13 cellular contexts compared by ENCODE assay signal in genomic region chr22:19036523-19037273, GRCh38.
DNase-seq lines count a peak whose midpoint lies in the region; ATAC-seq and TF ChIP-seq lines count a peak whose summit lies in the region.
"Had no signal": no experiment of that assay in that cellular context is flagged by ENCODE, and none has a peak within 500 bp of the region (broad histone marks: within the 10 kb centered on the region; RNA-seq: fewer than 3 reads in every experiment).

No MANE protein-coding gene starts in this region.

- POLR2A ChIA-PET in IMR-90 (lab: Charles Lee; ENCODE audit: unreplicated experiment), result no interaction called here
- POLR2A ChIA-PET in naive thymus-derived CD4-positive, alpha-beta T cell (lab: Charles Lee), result no interaction called here

- peaks cover 12% of the 10 kb centered on the region for H3K36me3 Mint-ChIP-seq in chondrocyte (ENCODE audit: low read depth)
- H3K36me3 Mint-ChIP-seq in naive thymus-derived CD4-positive, alpha-beta T cell, result peaks cover 0 to 18% (median 2%) of the 10 kb centered on the region in 5 donors

- no peak for DNase-seq in DND-41
- DNase-seq in IMR-90, result peak; percentile 11
- no peak for DNase-seq in chondrocyte (ENCODE audit: low spot score)
- peak; percentile 29 to 47 (median 47) for DNase-seq in right lobe of liver
- DNase-seq in NCI-H1930 (lab: John Stamatoyannopoulos, UW), result no peak
- no peak for DNase-seq in naive thymus-derived CD4-positive, alpha-beta T cell
- DNase-seq: activated CD4-positive, alpha-beta T cell treated with anti-CD3 and anti-CD28 coated beads, Interleukin-2, amount 10 ng/mL, durations not matched to agents 7 days and 5 days; activated naive CD4-positive, alpha-beta T cell treated with anti-CD3 and anti-CD28 coated beads, Interleukin-2, amount 10 ng/mL, durations not matched to agents 7 days and 5 days; DMS79 treated with DMSO at 0.1 percent for 48 hours had no signal

- TF ChIP-seq RAD21 in IMR-90 (IDR thresholded peaks at IDR 0.05; ENCODE audit: low read length), result no peak

- H3K18ac ChIP-seq in IMR-90 (ENCODE audit: low read depth, low read length), result no peak overlapping the region

- H3K9me3 ChIP-seq in DND-41 (ENCODE audit: insufficient read depth, low read length, severe bottlenecking) (no peaks in the 10 kb centered on the region), IMR-90 (ENCODE audit: control insufficient read depth, insufficient read depth, low read length) (no peaks in the 10 kb centered on the region), right lobe of liver (no peaks in the 10 kb centered on the region)
- H3K9me3 ChIP-seq in naive thymus-derived CD4-positive, alpha-beta T cell (ENCODE audit: control insufficient read depth in 2 of 3, low read length in 3 of 3), result no peaks in the 10 kb centered on the region

- no peak for TF ChIP-seq POLR2A in IMR-90 (IDR thresholded peaks at IDR 0.05; ENCODE audit: low read depth, low read length)
- no peak for TF ChIP-seq POLR2A in right lobe of liver (IDR thresholded peaks at IDR 0.05)

- H4K20me1 ChIP-seq in DND-41 (ENCODE audit: insufficient read depth, low read length) (peaks cover 19% of the 10 kb centered on the region), IMR-90 (ENCODE audit: insufficient read depth, low read length) (peaks cover 17% of the 10 kb centered on the region; the same call in 1 of the 2 replicates)

- H3K79me2 ChIP-seq in DND-41 (ENCODE audit: insufficient read depth, low read length), result no peaks in the 10 kb centered on the region

- no peaks in the 10 kb centered on the region for H3K9me1 ChIP-seq in IMR-90 (ENCODE audit: insufficient read depth, low read length)

- 83% methylated on average over 9 of the region's 17 CpGs; no CpG with 5 or more reads in 1 of the 2 experiments for WGBS in IMR-90 (ENCODE audit: extremely low coverage in 2 of 2, insufficient read length in 1 of 2), 2 experiments
- WGBS in right lobe of liver (ENCODE audit: insufficient coverage, low coverage, low lambda C conversion rate, missing lambda C conversion rate), result 23% methylated on average over 2 of the region's 17 CpGs

- H3K4ac ChIP-seq in IMR-90 (ENCODE audit: low read depth, low read length), result no peak overlapping the region

- H3K9me3 Mint-ChIP-seq in chondrocyte (ENCODE audit: low read depth), result no peaks in the 10 kb centered on the region
- H3K9me3 Mint-ChIP-seq in naive thymus-derived CD4-positive, alpha-beta T cell, result peaks cover 0 to 6% (median 0%) of the 10 kb centered on the region in 11 donors
- H3K9me3 Mint-ChIP-seq: activated CD4-positive, alpha-beta T cell treated with anti-CD3 and anti-CD28 coated beads, Interleukin-2, amount 10 ng/mL, durations not matched to agents 7 days and 5 days; activated naive CD4-positive, alpha-beta T cell treated with anti-CD3 and anti-CD28 coated beads, Interleukin-2, amount 10 ng/mL, durations not matched to agents 7 days and 5 days; dendritic cell treated with granulocyte-macrophage colony-stimulating factor and Interleukin-4, amounts not matched to agents 40 ng/mL and 50 ng/mL, for 4 days had no signal

- no peak overlapping the region for H3K27ac ChIP-seq in DND-41 (ENCODE audit: low read length)
- H3K27ac ChIP-seq in IMR-90 (ENCODE audit: insufficient read depth, low read length), result no peak overlapping the region
- H3K27ac ChIP-seq in right lobe of liver, result no peak overlapping the region
- no peak overlapping the region for H3K27ac ChIP-seq in naive thymus-derived CD4-positive, alpha-beta T cell (ENCODE audit: low read depth, low read length)
- H3K27ac ChIP-seq: skin epidermis had no signal

- in situ Hi-C loops in IMR-90 (cut with MboI; ENCODE audit: low sequenced_read_pairs), result no loop called here

- no peak overlapping the region for H4K5ac ChIP-seq in IMR-90 (ENCODE audit: low read depth, low read length)

- no peaks in the 10 kb centered on the region for H3K27me3 ChIP-seq in DND-41 (ENCODE audit: insufficient read depth, low read length, poor library complexity)
- no peaks in the 10 kb centered on the region for H3K27me3 ChIP-seq in IMR-90 (ENCODE audit: control insufficient read depth, insufficient read depth, low read length)
- H3K27me3 ChIP-seq in right lobe of liver, result no peaks in the 10 kb centered on the region
- no peaks in the 10 kb centered on the region for H3K27me3 ChIP-seq in naive thymus-derived CD4-positive, alpha-beta T cell (ENCODE audit: control insufficient read depth in 2 of 2, insufficient read depth in 2 of 2, low read length in 2 of 2)

- H2BK20ac ChIP-seq in IMR-90 (ENCODE audit: low read depth, low read length), result no peak overlapping the region

- H3K9ac ChIP-seq in DND-41 (ENCODE audit: low read depth, low read length) (no peak overlapping the region), IMR-90 (ENCODE audit: low read depth, low read length) (no peak overlapping the region)

- ATAC-seq in DND-41 (ENCODE audit: insufficient read depth, low read depth) (0 out of 3 replicates have a peak, but pooled peaks have one; percentile 5), IMR-90 (ENCODE audit: low read depth) (peak; percentile 33), right lobe of liver (peak; percentile 28 to 48 (median 44)), HG03378 (IDR thresholded peaks at IDR 0.05; ENCODE audit: unreplicated experiment) (no peak), HG03442 (IDR thresholded peaks at IDR 0.05; ENCODE audit: unreplicated experiment) (no peak)
- no peak for ATAC-seq in naive thymus-derived CD4-positive, alpha-beta T cell

- H3K23ac ChIP-seq in IMR-90 (ENCODE audit: low read depth, low read length), result no peak overlapping the region

- no peak overlapping the region for H2AK5ac ChIP-seq in IMR-90 (ENCODE audit: low read depth, low read length)

- no peak overlapping the region for H3K56ac ChIP-seq in IMR-90 (ENCODE audit: extremely low read depth, insufficient read depth, low read length)

- H2AFZ ChIP-seq in DND-41 (ENCODE audit: low read depth, low read length), result no peak overlapping the region
- H2AFZ ChIP-seq in IMR-90 (replicated peaks; ENCODE audit: low read length, poor library complexity), result no peak overlapping the region

- H3K4me1 ChIP-seq in DND-41 (ENCODE audit: insufficient read depth, low read length) (no peaks in the 10 kb centered on the region), IMR-90 (ENCODE audit: control insufficient read depth, insufficient read depth, low read length) (no peaks in the 10 kb centered on the region), right lobe of liver (no peaks in the 10 kb centered on the region)
- H3K4me1 ChIP-seq in naive thymus-derived CD4-positive, alpha-beta T cell (ENCODE audit: control insufficient read depth in 2 of 2, insufficient read depth in 2 of 2, low read length in 2 of 2), result no peaks in the 10 kb centered on the region

- no peaks in the 10 kb centered on the region; a peak in 1 of 4 replicates for H3K79me1 ChIP-seq in IMR-90 (ENCODE audit: low read depth in 1 of 2, low read length in 2 of 2)

- H3K36me3 ChIP-seq in DND-41 (ENCODE audit: insufficient read depth, low read length), result peaks cover 44% of the 10 kb centered on the region
- peaks cover 25% of the 10 kb centered on the region for H3K36me3 ChIP-seq in IMR-90 (ENCODE audit: control insufficient read depth, insufficient read depth, low read length)
- H3K36me3 ChIP-seq in right lobe of liver, result peaks cover 0 to 22% (median 9%) of the 10 kb centered on the region in 4 donors
- H3K36me3 ChIP-seq in naive thymus-derived CD4-positive, alpha-beta T cell (ENCODE audit: control insufficient read depth in 2 of 3, insufficient read depth in 3 of 3, low read length in 3 of 3), result peaks cover 0 to 51% (median 5%) of the 10 kb centered on the region in 3 experiments

- BruUV-seq in IMR-90 (replicated peaks; lab: Mats Ljungman, UMichigan), result TSS peak; percentile 59

- no peak overlapping the region for H2BK120ac ChIP-seq in IMR-90 (ENCODE audit: low read depth, low read length)

- H4K91ac ChIP-seq in IMR-90 (ENCODE audit: insufficient read depth, low read depth, low read length), result no peak overlapping the region

- dilution Hi-C loops in IMR-90 (cut with HindIII; ENCODE audit: low sequenced_read_pairs, unreplicated experiment), result no loop called here

- no peak overlapping the region for H3K27ac Mint-ChIP-seq in chondrocyte (ENCODE audit: unreplicated experiment)
- peak overlapping the region in 1 of 9 donors; percentile 6 for H3K27ac Mint-ChIP-seq in naive thymus-derived CD4-positive, alpha-beta T cell
- H3K27ac Mint-ChIP-seq: activated CD4-positive, alpha-beta T cell treated with anti-CD3 and anti-CD28 coated beads, Interleukin-2, amount 10 ng/mL, durations not matched to agents 7 days and 5 days; activated naive CD4-positive, alpha-beta T cell treated with anti-CD3 and anti-CD28 coated beads, Interleukin-2, amount 10 ng/mL, durations not matched to agents 7 days and 5 days; dendritic cell treated with granulocyte-macrophage colony-stimulating factor and Interleukin-4, amounts not matched to agents 40 ng/mL and 50 ng/mL, for 4 days had no signal

- H3K4me3 Mint-ChIP-seq in chondrocyte (ENCODE audit: unreplicated experiment), result no peak overlapping the region
- peak overlapping the region in 1 of 10 donors; percentile 8 for H3K4me3 Mint-ChIP-seq in naive thymus-derived CD4-positive, alpha-beta T cell
- H3K4me3 Mint-ChIP-seq: activated CD4-positive, alpha-beta T cell treated with anti-CD3 and anti-CD28 coated beads, Interleukin-2, amount 10 ng/mL, durations not matched to agents 7 days and 5 days; activated naive CD4-positive, alpha-beta T cell treated with anti-CD3 and anti-CD28 coated beads, Interleukin-2, amount 10 ng/mL, durations not matched to agents 7 days and 5 days; dendritic cell treated with granulocyte-macrophage colony-stimulating factor and Interleukin-4, amounts not matched to agents 40 ng/mL and 50 ng/mL, for 4 days had no signal

- no peak overlapping the region for H3K4me3 ChIP-seq in DND-41 (ENCODE audit: low read depth in 1 of 2, low read length in 2 of 2)
- H3K4me3 ChIP-seq in IMR-90 (ENCODE audit: insufficient read depth, low read depth, low read length), result no peak overlapping the region
- H3K4me3 ChIP-seq in right lobe of liver, result no peak overlapping the region
- H3K4me3 ChIP-seq in naive thymus-derived CD4-positive, alpha-beta T cell (ENCODE audit: low read length), result no peak overlapping the region
- H3K4me3 ChIP-seq: skin epidermis had no signal

- no peak overlapping the region for H3K4me2 ChIP-seq in DND-41 (ENCODE audit: insufficient read depth, low read length)
- H3K4me2 ChIP-seq in IMR-90 (ENCODE audit: low read depth, low read length), result no peak overlapping the region

- peak overlapping the region; percentile 57 for H2AK9ac ChIP-seq in IMR-90 (replicated peaks; ENCODE audit: low read depth, low read length, poor library complexity)

- no peaks in the 10 kb centered on the region for H3K27me3 Mint-ChIP-seq in chondrocyte (ENCODE audit: low read depth)
- H3K27me3 Mint-ChIP-seq in naive thymus-derived CD4-positive, alpha-beta T cell, result no peaks in the 10 kb centered on the region
- H3K27me3 Mint-ChIP-seq: activated CD4-positive, alpha-beta T cell treated with anti-CD3 and anti-CD28 coated beads, Interleukin-2, amount 10 ng/mL, durations not matched to agents 7 days and 5 days had no signal

- TF ChIP-seq CTCF in DND-41 (IDR thresholded peaks at IDR 0.05; ENCODE audit: borderline replicate concordance, extremely low read depth, low read length, poor library complexity, severe bottlenecking), result peak; percentile 12
- no peak for TF ChIP-seq CTCF in IMR-90 (conservative IDR thresholded peaks at IDR 0.05; ENCODE audit: low read depth, low read length)
- TF ChIP-seq CTCF in chondrocyte (IDR thresholded peaks at IDR 0.05), result peak; percentile 14
- peak; percentile 9 to 21 (median 18) for TF ChIP-seq CTCF in right lobe of liver (IDR thresholded peaks at IDR 0.05)

- H3K4me1 Mint-ChIP-seq in chondrocyte (ENCODE audit: low read depth), result no peaks in the 10 kb centered on the region
- peaks cover 0 to 8% (median 4%) of the 10 kb centered on the region in 7 donors for H3K4me1 Mint-ChIP-seq in naive thymus-derived CD4-positive, alpha-beta T cell
- H3K4me1 Mint-ChIP-seq: activated CD4-positive, alpha-beta T cell treated with anti-CD3 and anti-CD28 coated beads, Interleukin-2, amount 10 ng/mL, durations not matched to agents 7 days and 5 days; activated naive CD4-positive, alpha-beta T cell treated with anti-CD3 and anti-CD28 coated beads, Interleukin-2, amount 10 ng/mL, durations not matched to agents 7 days and 5 days had no signal

- CTCF ChIA-PET in IMR-90 (lab: Yijun Ruan, JAX), result no interaction called here
- CTCF ChIA-PET in naive thymus-derived CD4-positive, alpha-beta T cell (lab: Charles Lee), result no interaction called here

- H2BK15ac ChIP-seq in IMR-90 (ENCODE audit: low read depth, low read length), result no peak overlapping the region

- H2BK5ac ChIP-seq in IMR-90 (ENCODE audit: low read depth, low read length, poor library complexity, severe bottlenecking), result no peak overlapping the region

- no peak overlapping the region for H4K8ac ChIP-seq in IMR-90 (ENCODE audit: low read depth in 2 of 2, low read length in 2 of 2)

- H3K14ac ChIP-seq in IMR-90 (replicated peaks; ENCODE audit: low read depth, low read length), result no peak overlapping the region

- intact Hi-C loops in IMR-90 (cut with micrococcal nuclease), result no loop called here
- intact Hi-C loops in right lobe of liver (cut with DNase I), result no loop called here
- intact Hi-C loops in naive thymus-derived CD4-positive, alpha-beta T cell (cut with micrococcal nuclease), result no loop called here

Comparison
In these comparisons a context has a peak if more than half of its experiments do, and no peak if none do; other contexts are left out.
1. ATAC-seq: peak in DND-41 (single experiment), IMR-90 (single experiment) and right lobe of liver (4 of 4); none in HG03378 (single experiment), naive thymus-derived CD4-positive, alpha-beta T cell (single experiment) and HG03442 (single experiment).
2. DNase-seq: peak in IMR-90 (single experiment) and right lobe of liver (3 of 3); none in DND-41 (single experiment), chondrocyte (single experiment), NCI-H1930 (0 of 2) and naive thymus-derived CD4-positive, alpha-beta T cell (0 of 9).